Comparison of ENCODE assay signal across 16 cellular contexts in the genomic region with DNA sequence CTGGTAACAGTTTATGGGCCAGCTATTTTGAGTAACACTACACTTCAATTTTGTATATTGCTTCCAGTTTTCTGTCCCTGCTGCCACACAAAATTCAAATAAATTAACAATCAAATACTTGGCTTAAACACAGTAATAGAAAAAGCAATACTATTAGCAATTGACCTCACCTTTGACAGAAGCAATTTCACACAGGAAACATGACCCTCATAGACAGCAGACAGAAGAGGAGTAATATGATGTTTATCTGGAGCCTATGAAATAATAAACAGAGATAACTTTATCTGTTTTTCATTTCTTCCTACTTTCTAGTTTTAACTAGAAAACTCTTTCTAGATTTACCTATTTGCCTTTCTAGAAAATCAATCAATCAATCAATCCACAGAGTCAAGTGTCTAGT. TPM values are rescaled to one million over a fixed set of nuclear protein-coding genes. Genes with fewer than 3 reads are reported as not detected.
DNase-seq lines count a peak whose midpoint lies in the region; ATAC-seq and TF ChIP-seq lines count a peak whose summit lies in the region.
"Had no signal": no experiment of that assay in that cellular context is flagged by ENCODE, and none has a peak within 500 bp of the region (broad histone marks: within the 10 kb centered on the region; RNA-seq: fewer than 3 reads in every experiment).

No MANE protein-coding gene starts in this region.

- peak overlapping the region; percentile 67 for H3K27ac ChIP-seq in cardiac muscle cell
- no peak overlapping the region for H3K27ac ChIP-seq in heart left ventricle
- peak overlapping the region; percentile 14 for H3K27ac ChIP-seq in neutrophil
- H3K27ac ChIP-seq: BLaER1 treated with 17β-estradiol and CSF1 and Interleukin-3, amounts not matched to agents 10 nM and 100 nM; GM23248 had no signal

- peak overlapping the region; percentile 83 for H3K27ac Mint-ChIP-seq in T-helper 17 cell

- H3K36me3 ChIP-seq in cardiac muscle cell (peaks cover 20% of the 10 kb centered on the region), heart left ventricle (peaks cover 0 to 61% (median 31%) of the 10 kb centered on the region in 9 donors), neutrophil (peaks cover 43% of the 10 kb centered on the region)

- no peaks in the 10 kb centered on the region for H3K9me3 ChIP-seq in cardiac muscle cell (ENCODE audit: low read depth)
- H3K9me3 ChIP-seq in heart left ventricle: no peaks in the 10 kb centered on the region
- H3K9me3 ChIP-seq in T-helper 17 cell (ENCODE audit: control insufficient read depth, low read length, poor library complexity, severe bottlenecking): no peaks in the 10 kb centered on the region
- no peaks in the 10 kb centered on the region for H3K9me3 ChIP-seq in neutrophil

- DNase-seq in cardiac muscle cell (ENCODE audit: low read depth in 1 of 2, low spot score in 1 of 2) (no peak), heart left ventricle (no peak), T-helper 17 cell (no peak), mesenteric fat pad (ENCODE audit: low spot score) (no peak)
- DNase-seq: ACHN; CD4-positive, alpha-beta memory T cell; COR-L47; DMS153; DMS79 treated with DMSO at 0.1 percent for 48 hours; EL; GM23248 had no signal

- no peak for TF ChIP-seq CTCF in cardiac muscle cell (IDR thresholded peaks at IDR 0.05; ENCODE audit: low read depth, low read length)
- TF ChIP-seq CTCF in heart left ventricle (IDR thresholded peaks at IDR 0.05): no peak
- no peak for TF ChIP-seq CTCF in neutrophil (IDR thresholded peaks at IDR 0.05)

- no peak overlapping the region for H3K4me3 Mint-ChIP-seq in T-helper 17 cell
- H3K4me3 Mint-ChIP-seq: CD4-positive, alpha-beta memory T cell had no signal

- no peak for TF ChIP-seq POLR2A in heart left ventricle (IDR thresholded peaks at IDR 0.05)

- ATAC-seq in heart left ventricle: no peak
- ATAC-seq in T-helper 17 cell: no peak
- ATAC-seq in HG03139 (IDR thresholded peaks at IDR 0.05; ENCODE audit: unreplicated experiment): no peak
- no peak for ATAC-seq in GM19467 (IDR thresholded peaks at IDR 0.05; ENCODE audit: unreplicated experiment)
- ATAC-seq: HCT116 had no signal

- H3K4me1 ChIP-seq in cardiac muscle cell (ENCODE audit: low read depth): peaks cover 53% of the 10 kb centered on the region
- peaks cover 0 to 36% (median 5%) of the 10 kb centered on the region in 12 donors for H3K4me1 ChIP-seq in heart left ventricle
- H3K4me1 ChIP-seq in neutrophil (ENCODE audit: control insufficient read depth in 1 of 2, insufficient read depth in 1 of 2, low read depth in 1 of 2, low read length in 1 of 2): no peaks in the 10 kb centered on the region

- H3K4me3 ChIP-seq in cardiac muscle cell (no peak overlapping the region), heart left ventricle (no peak overlapping the region), neutrophil (ENCODE audit: low read depth in 1 of 2, low read length in 1 of 2) (no peak overlapping the region)
- H3K4me3 ChIP-seq: BLaER1 treated with 17β-estradiol and CSF1 and Interleukin-3, amounts not matched to agents 10 nM and 100 nM; GM23248 had no signal

- H3K4me1 Mint-ChIP-seq in T-helper 17 cell: peaks cover 38% of the 10 kb centered on the region

- H3K27me3 ChIP-seq in cardiac muscle cell: no peaks in the 10 kb centered on the region
- H3K27me3 ChIP-seq in heart left ventricle: no peaks in the 10 kb centered on the region
- H3K27me3 ChIP-seq in neutrophil: no peaks in the 10 kb centered on the region
- H3K27me3 ChIP-seq: BLaER1 treated with 17β-estradiol and CSF1 and Interleukin-3, amounts not matched to agents 10 nM and 100 nM had no signal

- intact Hi-C loops in heart left ventricle (cut with DNase I): no loop called here

- peaks cover 6% of the 10 kb centered on the region for H3K36me3 Mint-ChIP-seq in T-helper 17 cell (ENCODE audit: low read depth)

- H3K27me3 Mint-ChIP-seq in T-helper 17 cell: no peaks in the 10 kb centered on the region
- H3K27me3 Mint-ChIP-seq: CD4-positive, alpha-beta memory T cell had no signal

RNA-seq across cellular contexts. Expression of a gene that starts 26.7 kb away (rescaled TPM):
- total RNA-seq in cardiac muscle cell: 110 and 141 TPM in 2 replicates
- 79.0 and 86.1 TPM in 2 replicates for polyA plus RNA-seq in cardiac muscle cell
- 100 to 1,000 TPM in 2 of 9 donors, 10 to 100 TPM in 7; 58.7 to 130 (median 90.4) TPM for total RNA-seq in heart left ventricle
- 100 to 1,000 TPM in 1 of 2 donors, 10 to 100 TPM in 1; 22.1 to 115 TPM for polyA plus RNA-seq in heart left ventricle
- 100 to 1,000 TPM; 104 to 193 TPM for total RNA-seq in T-helper 17 cell
- total RNA-seq in mesenteric fat pad: 103 TPM

Comparison
In these comparisons a context has a peak if more than half of its experiments do, and no peak if none do; other contexts are left out.
1. H3K27ac ChIP-seq: peak in cardiac muscle cell (single experiment) and neutrophil (single experiment); none in heart left ventricle (0 of 12).